Comparison of ENCODE assay signal across 17 cellular contexts in genomic region chr12:79168687-79169086, GRCh38.
DNase-seq lines count a peak whose midpoint lies in the region; ATAC-seq and TF ChIP-seq lines count a peak whose summit lies in the region.
"Had no signal": no experiment of that assay in that cellular context is flagged by ENCODE, and none has a peak within 500 bp of the region (broad histone marks: within the 10 kb centered on the region; RNA-seq: fewer than 3 reads in every experiment).

No MANE protein-coding gene starts in this region.

- H3K4me3 ChIP-seq in SK-N-SH (ENCODE audit: low read depth in 2 of 2, low read length in 1 of 2) (no peak overlapping the region), mesendoderm (ENCODE audit: low read length) (no peak overlapping the region), brain microvascular endothelial cell (ENCODE audit: low read depth, low read length) (no peak overlapping the region)
- H3K4me3 ChIP-seq: A549, HAP-1 had no signal

- TF ChIP-seq RAD21 in SK-N-SH (IDR thresholded peaks at IDR 0.05; ENCODE audit: low read length) = no peak

- CTCF ChIA-PET in SK-N-SH (lab: Yijun Ruan, JAX) = no interaction called here

- no peaks in the 10 kb centered on the region for H3K27me3 ChIP-seq in SK-N-SH (ENCODE audit: insufficient read depth)
- H3K27me3 ChIP-seq in mesendoderm (ENCODE audit: insufficient read depth, low read length, poor library complexity) = no peaks in the 10 kb centered on the region
- H3K27me3 ChIP-seq in brain microvascular endothelial cell (replicated peaks) = no peaks in the 10 kb centered on the region

- WGBS in SK-N-SH (ENCODE audit: low lambda C conversion rate) = 31% methylated on average over 2 of the region's 2 CpGs
- WGBS in mesendoderm (ENCODE audit: extremely low coverage, insufficient coverage, low lambda C conversion rate) = no CpG with 5 or more reads among the region's 2 CpGs

- H2BK5ac ChIP-seq in mesendoderm (ENCODE audit: low read length) = no peak overlapping the region

- no peaks in the 10 kb centered on the region for H3K9me2 ChIP-seq in SK-N-SH

- no peak overlapping the region for H3K56ac ChIP-seq in mesendoderm (ENCODE audit: low read length)

- peaks cover 0 to 2% of the 10 kb centered on the region in 2 experiments; a peak in 1 of 4 replicates for H3K4me1 ChIP-seq in SK-N-SH (ENCODE audit: control insufficient read depth in 1 of 2, insufficient read depth in 2 of 2, low read depth in 1 of 2, low read length in 1 of 2)
- no peaks in the 10 kb centered on the region for H3K4me1 ChIP-seq in mesendoderm (ENCODE audit: control insufficient read depth, low read depth, low read length)
- H3K4me1 ChIP-seq: A549, HAP-1 had no signal

- no peak overlapping the region for H3K27ac ChIP-seq in SK-N-SH (ENCODE audit: low read depth in 2 of 2, low read length in 1 of 2)
- no peak overlapping the region for H3K27ac ChIP-seq in mesendoderm (ENCODE audit: low read depth, low read length)
- no peak overlapping the region for H3K27ac ChIP-seq in brain microvascular endothelial cell
- H3K27ac ChIP-seq: A549 had no signal

- H4K20me1 ChIP-seq in SK-N-SH (ENCODE audit: insufficient read depth) = no peaks in the 10 kb centered on the region

- no peaks in the 10 kb centered on the region for H3F3A ChIP-seq in SK-N-SH (replicated peaks; ENCODE audit: insufficient read depth)

- no peak overlapping the region for H3K4ac ChIP-seq in mesendoderm (ENCODE audit: low read depth, low read length)

- H2AK5ac ChIP-seq in mesendoderm (ENCODE audit: low read length) = no peak overlapping the region

- in situ Hi-C loops in brain microvascular endothelial cell (cut with HindIII; ENCODE audit: low pct_ligation_motif_present, low sequenced_read_pairs) = no loop called here

- H3K79me2 ChIP-seq in SK-N-SH (ENCODE audit: insufficient read depth) (no peaks in the 10 kb centered on the region), mesendoderm (ENCODE audit: control insufficient read depth, insufficient read depth, low read length) (no peaks in the 10 kb centered on the region)

- DNase-seq in NCI-H146 (lab: John Stamatoyannopoulos, UW) (peak; percentile 17), NCI-H146 treated with DMSO at 0.1 percent for 48 hours (lab: John Stamatoyannopoulos, UW; ENCODE audit: unreplicated experiment) (no peak), SK-N-SH (no peak), mesendoderm (peak; percentile 15), brain microvascular endothelial cell (no peak)
- DNase-seq: 8988T; C1 segment of cervical spinal cord; Calu3; CD4-positive, alpha-beta memory T cell; COR-L47; DMS153; DND-41; GOT3; HFFc6 had no signal

- no peak for TF ChIP-seq CTCF in SK-N-SH (IDR thresholded peaks at IDR 0.05)
- TF ChIP-seq CTCF in brain microvascular endothelial cell (IDR thresholded peaks at IDR 0.05; ENCODE audit: low read depth, low read length, missing control alignments) = no peak

- H3K9ac ChIP-seq in SK-N-SH (no peak overlapping the region), mesendoderm (ENCODE audit: low read length) (no peak overlapping the region)

- no peaks in the 10 kb centered on the region for H3K79me1 ChIP-seq in mesendoderm (ENCODE audit: low read length)

- no peak for ATAC-seq in SK-N-SH treated with all-trans-retinoic acid at 6 μM for 48 hours
- ATAC-seq: A549 had no signal

- no peak for TF ChIP-seq EP300 in SK-N-SH (IDR thresholded peaks at IDR 0.05; ENCODE audit: borderline replicate concordance in 1 of 2, low read depth in 1 of 2, low read length in 1 of 2)

- H3K4me2 ChIP-seq in SK-N-SH (no peak overlapping the region), mesendoderm (ENCODE audit: low read length) (no peak overlapping the region)
- H3K4me2 ChIP-seq: A549 had no signal

- H3K9me3 ChIP-seq in SK-N-SH = no peaks in the 10 kb centered on the region
- H3K9me3 ChIP-seq: HAP-1 had no signal

- no peak overlapping the region for H2BK15ac ChIP-seq in mesendoderm (replicated peaks; ENCODE audit: low read depth)

- H4K8ac ChIP-seq in mesendoderm (ENCODE audit: low read depth, low read length) = no peak overlapping the region

- no peak overlapping the region for H3K18ac ChIP-seq in mesendoderm (ENCODE audit: low read length)

- POLR2A ChIA-PET in SK-N-SH (lab: Yijun Ruan, JAX) = no interaction called here

- peaks cover 0 to 6% of the 10 kb centered on the region in 2 experiments for H3K36me3 ChIP-seq in SK-N-SH (replicated peaks in 1 of 2; ENCODE audit: control insufficient read depth in 1 of 2, insufficient read depth in 2 of 2, low read length in 1 of 2)
- H3K36me3 ChIP-seq in mesendoderm (ENCODE audit: control insufficient read depth, insufficient read depth, low read length) = no peaks in the 10 kb centered on the region
- H3K36me3 ChIP-seq in brain microvascular endothelial cell (replicated peaks) = no peaks in the 10 kb centered on the region
- H3K36me3 ChIP-seq: HAP-1 had no signal

- no peak overlapping the region for H2BK120ac ChIP-seq in mesendoderm (ENCODE audit: low read depth, low read length)

- H2AFZ ChIP-seq in SK-N-SH (ENCODE audit: low read depth) = no peak overlapping the region

- H4K5ac ChIP-seq in mesendoderm (ENCODE audit: low read length) = no peak overlapping the region

- no peak overlapping the region for H3K23ac ChIP-seq in mesendoderm (ENCODE audit: low read length)

TF ChIP-seq in SK-N-SH treated with all-trans-retinoic acid at 6 μM for 48 hours, 23 proteins besides CTCF, POLR2A, EP300 and RAD21 (continues in another document):
- TF ChIP-seq CREB5 (CRISPR knock-in tag; IDR thresholded peaks at IDR 0.05; ENCODE audit: low read depth) = no peak
- peak; percentile 76 for TF ChIP-seq TCF4 (CRISPR knock-in tag; IDR thresholded peaks at IDR 0.05; ENCODE audit: borderline replicate concordance)
- peak; percentile 72 for TF ChIP-seq ISL1 (CRISPR knock-in tag; IDR thresholded peaks at IDR 0.05)

TF ChIP-seq in SK-N-SH, 30 proteins besides CTCF, POLR2A, EP300 and RAD21:
- TF ChIP-seq FOXJ3 (CRISPR knock-in tag; IDR thresholded peaks at IDR 0.05) (no peak), MEF2A (IDR thresholded peaks at IDR 0.05; ENCODE audit: borderline replicate concordance, low read depth) (no peak), TEAD4 (IDR thresholded peaks at IDR 0.05; ENCODE audit: borderline replicate concordance, insufficient read depth) (no peak; the same call in 1 of the 2 replicates), CHD2 (IDR thresholded peaks at IDR 0.05; ENCODE audit: low read length, partially characterized antibody) (no peak), NFIC (IDR thresholded peaks at IDR 0.05; ENCODE audit: borderline replicate concordance) (no peak), GATA2 (CRISPR knock-in tag; IDR thresholded peaks at IDR 0.05) (no peak), NRF1 (IDR thresholded peaks at IDR 0.05; ENCODE audit: low read depth, low read length) (no peak), SMC3 (IDR thresholded peaks at IDR 0.05; ENCODE audit: low read depth, low read length) (no peak)

Comparison
In these comparisons a context has a peak if more than half of its experiments do, and no peak if none do; other contexts are left out.
1. DNase-seq: peak in NCI-H146 (single experiment) and mesendoderm (single experiment); none in NCI-H146 treated with DMSO at 0.1 percent for 48 hours (single experiment), SK-N-SH (single experiment) and brain microvascular endothelial cell (single experiment).